In genomic region chr20:33443512-33444239, GRCh38 we compare ENCODE assay signal across 8 cellular contexts. TPM values are rescaled to one million over a fixed set of nuclear protein-coding genes. Genes with fewer than 3 reads are reported as not detected.
DNase-seq lines count a peak whose midpoint lies in the region; ATAC-seq and TF ChIP-seq lines count a peak whose summit lies in the region.

TSS of gene SNTA1 (minus strand) at chr20:33443763. CDS start at chr20:33443620, 143 bp downstream.

- H3K4me1 Mint-ChIP-seq in CD8-positive, alpha-beta T cell (ENCODE audit: low read depth) = peaks cover 21% of the 10 kb centered on the region
- peaks cover 26% of the 10 kb centered on the region for H3K4me1 Mint-ChIP-seq in nephron

- no peaks in the 10 kb centered on the region for H3K27me3 ChIP-seq in CD8-positive, alpha-beta T cell (ENCODE audit: insufficient read depth, low read length)
- no peaks in the 10 kb centered on the region for H3K27me3 ChIP-seq in RWPE2 (ENCODE audit: insufficient read depth, poor library complexity, severe bottlenecking)

- peaks cover 2% of the 10 kb centered on the region for H3K9me3 Mint-ChIP-seq in CD8-positive, alpha-beta T cell
- peaks cover 3% of the 10 kb centered on the region for H3K9me3 Mint-ChIP-seq in nephron

- H3K9me3 ChIP-seq in CD8-positive, alpha-beta T cell (ENCODE audit: low read length) = no peaks in the 10 kb centered on the region
- H3K9me3 ChIP-seq in RWPE2 (ENCODE audit: severe bottlenecking) = peaks cover 3% of the 10 kb centered on the region

- no peaks in the 10 kb centered on the region for H3K27me3 Mint-ChIP-seq in CD8-positive, alpha-beta T cell (ENCODE audit: low read depth)
- peaks cover 5% of the 10 kb centered on the region for H3K27me3 Mint-ChIP-seq in nephron (ENCODE audit: low read depth)

- H3K4me1 ChIP-seq in CD8-positive, alpha-beta T cell (ENCODE audit: insufficient read depth, low read length) = peaks cover 16% of the 10 kb centered on the region
- H3K4me1 ChIP-seq in RWPE2 (ENCODE audit: insufficient read depth, poor library complexity, severe bottlenecking) = no peaks in the 10 kb centered on the region

- CTCF ChIA-PET in CD8-positive, alpha-beta T cell (lab: Charles Lee) = interaction anchor here (0.6 to 1.2 kb wide), 3 partner anchors 14 to 1051 kb away, joined by 4 read pairs; no protein-coding TSS in a partner anchor

- H3K27ac ChIP-seq in CD8-positive, alpha-beta T cell (ENCODE audit: low read depth, low read length) = peak within 1 kb of the TSS; percentile 66
- H3K27ac ChIP-seq in RWPE2 (ENCODE audit: poor library complexity, severe bottlenecking) = peak within 1 kb of the TSS; percentile 1

- POLR2A ChIA-PET in CD8-positive, alpha-beta T cell (lab: Charles Lee) = interaction anchor here (0.8 to 3.2 kb wide), 10 partner anchors 12 to 224 kb away, joined by 3 to 19 read pairs (median 5); partner anchors contain the start of genes ACTL10, CBFA2T2 and CDK5RAP1

- H3K36me3 Mint-ChIP-seq in CD8-positive, alpha-beta T cell = peaks cover 3% of the 10 kb centered on the region
- no peaks in the 10 kb centered on the region for H3K36me3 Mint-ChIP-seq in nephron (ENCODE audit: low read depth)

- no peak for TF ChIP-seq CTCF in CD8-positive, alpha-beta T cell (IDR thresholded peaks at IDR 0.05)
- TF ChIP-seq CTCF in RWPE2 (IDR thresholded peaks at IDR 0.05; ENCODE audit: poor library complexity, severe bottlenecking) = no peak
- TF ChIP-seq CTCF in fibroblast of villous mesenchyme (IDR thresholded peaks at IDR 0.05; ENCODE audit: insufficient read depth, low read depth, low read length) = no peak
- TF ChIP-seq CTCF in nephron (IDR thresholded peaks at IDR 0.05; ENCODE audit: unreplicated experiment in 3 of 3) = no peak

- H3K4me3 ChIP-seq in CD8-positive, alpha-beta T cell (ENCODE audit: low read depth, low read length) = peak within 1 kb of the TSS; percentile 97
- peak within 1 kb of the TSS; percentile 93 for H3K4me3 ChIP-seq in RWPE2 (ENCODE audit: severe bottlenecking)
- H3K4me3 ChIP-seq in fibroblast of villous mesenchyme (ENCODE audit: low read depth, low read length) = peak within 1 kb of the TSS; percentile 73

- DNase-seq in CD8-positive, alpha-beta T cell = peak; percentile 67 to 89 (median 85)
- DNase-seq in Kasumi-1 (lab: John Stamatoyannopoulos, UW) = peak; percentile 64 to 72
- peak; percentile 99 for DNase-seq in RWPE2 (ENCODE audit: low spot score)
- peak; percentile 96 for DNase-seq in activated effector memory CD4-positive, alpha-beta T cell treated with anti-CD3 and anti-CD28 coated beads, Interleukin-2, amount 50 U/mL, for 16 hours
- DNase-seq in fibroblast of villous mesenchyme (ENCODE audit: low read depth) = peak; percentile 86
- peak; percentile 89 for DNase-seq in stimulated activated naive CD4-positive, alpha-beta T cell treated with Interleukin-2 at 50 U/mL for 16 hours (lab: John Stamatoyannopoulos, UW)

- peak within 1 kb of the TSS; percentile 92 for H3K27ac Mint-ChIP-seq in CD8-positive, alpha-beta T cell
- H3K27ac Mint-ChIP-seq in nephron = peak within 1 kb of the TSS in 1 of 3 experiments; percentile 77

- ATAC-seq in CD8-positive, alpha-beta T cell = peak; percentile 69
- ATAC-seq in GM21529 (IDR thresholded peaks at IDR 0.05; ENCODE audit: unreplicated experiment) (peak; percentile 82), RWPE2 (ENCODE audit: low read depth) (peak; percentile 89)

- H3K36me3 ChIP-seq in CD8-positive, alpha-beta T cell (ENCODE audit: insufficient read depth, low read length) = no peaks in the 10 kb centered on the region
- H3K36me3 ChIP-seq in RWPE2 (ENCODE audit: low read depth) = no peaks in the 10 kb centered on the region

- H3K4me3 Mint-ChIP-seq in CD8-positive, alpha-beta T cell = peak within 1 kb of the TSS; percentile 94
- H3K4me3 Mint-ChIP-seq in nephron = peak within 1 kb of the TSS; percentile 89 to 93 (median 92)

- intact Hi-C loops in CD8-positive, alpha-beta T cell (cut with DNase I, micrococcal nuclease) = loop anchor here (1.0 to 10.0 kb wide), 10 partner anchors 42 to 671 kb away; partner anchors contain the start of genes CDK5RAP1 (in 2 of the 2), RALY (in 2 of the 2), ACTL10 (in 1 of the 2) and CBFA2T2 (in 1 of the 2)

RNA-seq across cellular contexts. Expression of gene SNTA1, which starts in this region (rescaled TPM):
- 1 to 10 TPM; 3.9 to 5.5 TPM for total RNA-seq in CD8-positive, alpha-beta T cell
- 6.0 and 20.3 TPM in 2 replicates for total RNA-seq in fibroblast of villous mesenchyme

Comparison
In these comparisons a context has a peak if more than half of its experiments do, and no peak if none do; other contexts are left out.
1. Peak in every context shown above with its lines: DNase-seq, ATAC-seq, H3K4me3 ChIP-seq and H3K27ac ChIP-seq.